In genomic region chr14:93112891-93113677, GRCh38 we compare ENCODE assay signal across 2 cellular contexts.
TF ChIP-seq lines count a peak whose summit lies in the region.

No MANE protein-coding gene starts in this region.

TF ChIP-seq in IMR-90, 13 proteins besides CTCF, POLR2A, EP300 and RAD21:
- TF ChIP-seq CEBPB (IDR thresholded peaks at IDR 0.05; ENCODE audit: low read depth, low read length) (peak; percentile 43; the same call in 1 of the 2 replicates), USF2 (IDR thresholded peaks at IDR 0.05; ENCODE audit: low read depth, low read length) (no peak), SMC3 (IDR thresholded peaks at IDR 0.05; ENCODE audit: low read depth, low read length) (peak; percentile 58)

TF ChIP-seq in neural cell, 6 proteins besides CTCF, POLR2A, EP300 and RAD21:
- TF ChIP-seq TAF1 (IDR thresholded peaks at IDR 0.05; ENCODE audit: low read depth), result no peak
- no peak for TF ChIP-seq MXI1 (conservative IDR thresholded peaks at IDR 0.05; ENCODE audit: poor library complexity, severe bottlenecking)
- TF ChIP-seq EZH2 (IDR thresholded peaks at IDR 0.05; ENCODE audit: borderline replicate concordance, insufficient read depth, low read length, poor library complexity, severe bottlenecking), result no peak
- peak; percentile 74 for TF ChIP-seq SMC3 (conservative IDR thresholded peaks at IDR 0.05; ENCODE audit: poor library complexity)
TF ChIP-seq in neural cell: peak in this region for 1.
